ENCODE assay signal across 1 cellular context in the genomic region with DNA sequence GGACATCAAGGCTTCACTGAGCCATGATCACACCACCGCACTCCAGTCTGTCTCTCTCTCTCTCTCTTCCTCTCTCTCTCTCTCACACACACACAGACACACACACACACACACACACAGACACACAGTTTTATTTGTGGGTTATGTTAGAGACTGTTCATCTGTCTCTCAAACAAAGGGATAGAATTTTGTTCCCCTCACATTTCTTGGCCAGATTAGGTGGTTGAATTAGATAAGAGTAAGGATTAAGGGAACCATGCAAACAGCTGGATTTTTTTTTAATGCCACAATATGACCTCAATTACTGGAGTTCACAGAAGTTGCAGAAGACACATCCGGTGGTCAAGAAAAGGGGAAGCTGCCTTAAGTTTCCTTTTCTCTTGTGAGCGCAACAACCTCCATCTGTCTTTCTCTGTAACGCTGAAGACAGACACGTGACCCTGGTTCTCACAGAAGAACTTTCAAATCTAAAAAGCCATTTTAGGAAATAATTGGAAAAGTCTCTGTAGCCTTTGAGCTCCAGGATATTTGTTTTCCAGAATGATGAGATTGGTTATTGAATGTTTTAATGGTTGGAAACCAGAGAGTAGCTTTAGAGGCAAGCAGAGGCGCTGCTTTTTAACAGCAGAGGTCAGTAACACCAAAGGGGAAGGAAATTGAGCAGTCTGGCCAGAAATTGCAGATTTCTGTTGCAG.
TF ChIP-seq lines count a peak whose summit lies in the region.

No MANE protein-coding gene starts in this region.

TF ChIP-seq in liver, 16 proteins besides CTCF, POLR2A, EP300 and RAD21 (continued from another document):
- TF ChIP-seq ZBTB33 (IDR thresholded peaks at IDR 0.05) (no peak), SP1 (IDR thresholded peaks at IDR 0.05) (peak; percentile 60)
